Comparison of ENCODE assay signal across 8 cellular contexts in genomic region chr2:174729797-174730529, GRCh38. TPM values are rescaled to one million over a fixed set of nuclear protein-coding genes. Genes with fewer than 3 reads are reported as not detected.
DNase-seq lines count a peak whose midpoint lies in the region; ATAC-seq and TF ChIP-seq lines count a peak whose summit lies in the region.

No MANE protein-coding gene starts in this region.

- no peaks in the 10 kb centered on the region for H3K36me3 ChIP-seq in psoas muscle (ENCODE audit: insufficient read depth in 1 of 2, low read depth in 1 of 2)

- WGBS in psoas muscle, 3 donors, result 1 to 3% (median 2%) methylated on average over 56 of the region's 56 CpGs

- peak; percentile 20 for DNase-seq in Jurkat, Clone E6-1 (ENCODE audit: low read depth, low spot score)
- DNase-seq in Right ventricle myocardium superior, result no peak
- peak in 1 of 2 donors; percentile 24 for DNase-seq in psoas muscle
- DNase-seq in cerebellar nuclear complex (lab: John Stamatoyannopoulos, UW), result no peak
- DNase-seq in NCI-H1048 (lab: John Stamatoyannopoulos, UW), result no peak

- peaks cover 3% of the 10 kb centered on the region for H3K27me3 Mint-ChIP-seq in activated T-helper 17 cell treated with anti-CD3 and anti-CD28 coated beads, Interleukin-2, amount 50 U/mL, for 72 hours

- H3K4me1 ChIP-seq in psoas muscle, result peaks cover 4% of the 10 kb centered on the region

- no peaks in the 10 kb centered on the region for H3K9me3 Mint-ChIP-seq in activated T-helper 17 cell treated with anti-CD3 and anti-CD28 coated beads, Interleukin-2, amount 50 U/mL, for 72 hours

- intact Hi-C loops in Right ventricle myocardium superior (cut with DNase I), result no loop called here
- intact Hi-C loops in psoas muscle (cut with DNase I), result no loop called here

- peaks cover 0 to 39% (median 9%) of the 10 kb centered on the region in 3 donors for H3K27me3 ChIP-seq in psoas muscle (ENCODE audit: insufficient read depth in 3 of 3, low read length in 2 of 3)

- H3K9me3 ChIP-seq in psoas muscle, result no peaks in the 10 kb centered on the region

- peak overlapping the region; percentile 41 for H3K4me3 ChIP-seq in Jurkat, Clone E6-1 (ENCODE audit: low read length)
- H3K4me3 ChIP-seq in psoas muscle, result peak overlapping the region; percentile 59

- H3K4me1 Mint-ChIP-seq in activated T-helper 17 cell treated with anti-CD3 and anti-CD28 coated beads, Interleukin-2, amount 50 U/mL, for 72 hours, result no peaks in the 10 kb centered on the region

- H3K4me3 Mint-ChIP-seq in activated T-helper 17 cell treated with anti-CD3 and anti-CD28 coated beads, Interleukin-2, amount 50 U/mL, for 72 hours, result peak overlapping the region; percentile 89

- H3K36me3 Mint-ChIP-seq in activated T-helper 17 cell treated with anti-CD3 and anti-CD28 coated beads, Interleukin-2, amount 50 U/mL, for 72 hours (ENCODE audit: low read depth), result no peaks in the 10 kb centered on the region

- ATAC-seq in activated T-helper 17 cell treated with anti-CD3 and anti-CD28 coated beads, Interleukin-2, amount 50 U/mL, for 72 hours (replicated peaks), result peak; percentile 92
- ATAC-seq in Right ventricle myocardium superior (ENCODE audit: poor library complexity) (peak; percentile 61), psoas muscle (peak in 3 of 4 donors; percentile 53 to 62 (median 56)), HG02973 (IDR thresholded peaks at IDR 0.05; ENCODE audit: unreplicated experiment) (no peak), GM18868 (IDR thresholded peaks at IDR 0.05; ENCODE audit: unreplicated experiment) (no peak)

- no peak for TF ChIP-seq CTCF in psoas muscle (IDR thresholded peaks at IDR 0.05)

- H3K27ac ChIP-seq in psoas muscle, result no peak overlapping the region

- H3K27ac Mint-ChIP-seq in activated T-helper 17 cell treated with anti-CD3 and anti-CD28 coated beads, Interleukin-2, amount 50 U/mL, for 72 hours, result peak overlapping the region; percentile 77

RNA-seq across cellular contexts. Expression of gene CHRNA1, which starts 34.3 kb away (rescaled TPM):
- not detected for polyA plus RNA-seq in Jurkat, Clone E6-1 (2012; ENCODE audit: insufficient read depth, insufficient read length)
- total RNA-seq in activated T-helper 17 cell treated with anti-CD3 and anti-CD28 coated beads, Interleukin-2, amount 50 U/mL, for 72 hours, result under 1 TPM in 1 of 2 donors, not detected in 1; 0.13 TPM
- total RNA-seq in Right ventricle myocardium superior (not detected), psoas muscle (100 to 1,000 TPM in 3 of 4 donors, 10 to 100 TPM in 1; 51.0 to 278 (median 147) TPM)
- polyA plus RNA-seq in psoas muscle, result 100 to 1,000 TPM in 1 of 3 donors, 10 to 100 TPM in 2; 31.7 to 123 (median 54.0) TPM

Comparison
In these comparisons a context has a peak if more than half of its experiments do, and no peak if none do; other contexts are left out.
1. ATAC-seq: peak in activated T-helper 17 cell treated with anti-CD3 and anti-CD28 coated beads, Interleukin-2, amount 50 U/mL, for 72 hours (single experiment), Right ventricle myocardium superior (single experiment) and psoas muscle (3 of 4); none in HG02973 (single experiment) and GM18868 (single experiment).
2. RNA of gene CHRNA1, which starts 34.3 kb away (total RNA-seq): 51.0 to 278 TPM in psoas muscle; 0.13 TPM in activated T-helper 17 cell treated with anti-CD3 and anti-CD28 coated beads, Interleukin-2, amount 50 U/mL, for 72 hours and not detected in Right ventricle myocardium superior (single experiment); every median in the first group is over 10 times any median in the second.